In genomic region chr5:52943285-52943684, GRCh38 we compare ENCODE assay signal across 9 cellular contexts. TPM values are rescaled to one million over a fixed set of nuclear protein-coding genes. Genes with fewer than 3 reads are reported as not detected.
DNase-seq lines count a peak whose midpoint lies in the region; ATAC-seq and TF ChIP-seq lines count a peak whose summit lies in the region.
"Had no signal": no experiment of that assay in that cellular context is flagged by ENCODE, and none has a peak within 500 bp of the region (broad histone marks: within the 10 kb centered on the region; RNA-seq: fewer than 3 reads in every experiment).

No MANE protein-coding gene starts in this region.

- no peaks in the 10 kb centered on the region for H3K27me3 Mint-ChIP-seq in MCF 10A (ENCODE audit: insufficient read depth, unreplicated experiment)

- TF ChIP-seq CTCF in MCF 10A (IDR thresholded peaks at IDR 0.05; ENCODE audit: unreplicated experiment) (peak; percentile 10), breast epithelium (IDR thresholded peaks at IDR 0.05) (no peak), brain microvascular endothelial cell (IDR thresholded peaks at IDR 0.05; ENCODE audit: low read depth, low read length, missing control alignments) (peak; percentile 35), Peyer's patch (IDR thresholded peaks at IDR 0.05) (no peak)

- CTCF ChIA-PET in MCF 10A (lab: Yijun Ruan, JAX) = interaction anchor here (0.6 to 9.6 kb wide), 9 partner anchors 26 to 248 kb away, joined by 3 to 248 read pairs (median 4); partner anchors contain the start of genes ITGA1 and PELO

- H3K4me1 Mint-ChIP-seq in MCF 10A (ENCODE audit: insufficient read depth, unreplicated experiment) = peaks cover 10% of the 10 kb centered on the region

- no peaks in the 10 kb centered on the region for H3K9me3 ChIP-seq in breast epithelium
- H3K9me3 ChIP-seq in Peyer's patch = no peaks in the 10 kb centered on the region

- no peaks in the 10 kb centered on the region for H3K36me3 ChIP-seq in breast epithelium
- H3K36me3 ChIP-seq in brain microvascular endothelial cell (replicated peaks) = peaks cover 6% of the 10 kb centered on the region
- peaks cover 0 to 22% (median 0%) of the 10 kb centered on the region in 3 donors for H3K36me3 ChIP-seq in Peyer's patch

- ATAC-seq in HG03457 (IDR thresholded peaks at IDR 0.05; ENCODE audit: unreplicated experiment) (peak; percentile 38), GM21528 (IDR thresholded peaks at IDR 0.05; ENCODE audit: low FRiP score, unreplicated experiment) (no peak)

- intact Hi-C loops in MCF 10A (cut with micrococcal nuclease) (no loop called here), breast epithelium (cut with DNase I; ENCODE audit: low total_unique reads) (loop anchor here (10.0 kb wide), 1 partner anchor 152 kb away; no protein-coding TSS in a partner anchor)

- no peaks in the 10 kb centered on the region for H3K27me3 ChIP-seq in breast epithelium
- no peaks in the 10 kb centered on the region for H3K27me3 ChIP-seq in brain microvascular endothelial cell (replicated peaks)
- no peaks in the 10 kb centered on the region for H3K27me3 ChIP-seq in Peyer's patch

- H3K4me3 ChIP-seq in breast epithelium (no peak overlapping the region), brain microvascular endothelial cell (ENCODE audit: low read depth, low read length) (no peak overlapping the region), Peyer's patch (no peak overlapping the region)
- H3K4me3 ChIP-seq: SK-N-MC had no signal

- TF ChIP-seq POLR2A in breast epithelium (IDR thresholded peaks at IDR 0.05) (no peak), Peyer's patch (IDR thresholded peaks at IDR 0.05) (no peak), erythroblast (IDR thresholded peaks at IDR 0.05; ENCODE audit: low read length) (no peak)

- H3K9me3 Mint-ChIP-seq in MCF 10A (ENCODE audit: unreplicated experiment) = no peaks in the 10 kb centered on the region

- POLR2A ChIA-PET in MCF 10A (lab: Yijun Ruan, JAX) = interaction anchor here (1.1 kb wide), 2 partner anchors 45 to 167 kb away, joined by 3 read pairs; partner anchors contain the start of gene MOCS2

- H3K27ac Mint-ChIP-seq in MCF 10A (ENCODE audit: low read depth, unreplicated experiment) = no peak overlapping the region

- H3K36me3 Mint-ChIP-seq in MCF 10A (ENCODE audit: insufficient read depth, unreplicated experiment) = no peaks in the 10 kb centered on the region

- H3K27ac ChIP-seq in breast epithelium (no peak overlapping the region), brain microvascular endothelial cell (no peak overlapping the region), Peyer's patch (no peak overlapping the region)
- H3K27ac ChIP-seq: SK-N-MC had no signal

- DNase-seq in MCF 10A (ENCODE audit: unreplicated experiment) (no peak), breast epithelium (ENCODE audit: low spot score in 2 of 2) (no peak), brain microvascular endothelial cell (no peak), Peyer's patch (no peak), erythroblast (lab: John Stamatoyannopoulos, UW) (no peak), KBM-7 (no peak)

- H3K4me1 ChIP-seq in breast epithelium = no peaks in the 10 kb centered on the region
- no peaks in the 10 kb centered on the region for H3K4me1 ChIP-seq in Peyer's patch

- H3K4me3 Mint-ChIP-seq in MCF 10A (ENCODE audit: unreplicated experiment) = no peak overlapping the region

- in situ Hi-C loops in brain microvascular endothelial cell (cut with HindIII; ENCODE audit: low pct_ligation_motif_present, low sequenced_read_pairs) (no loop called here), KBM-7 (cut with MboI; ENCODE audit: low pct_unique_long_range_greater_than_20kb, low sequenced_read_pairs) (no loop called here)

- no TSS peak for BruUV-seq in MCF 10A (replicated peaks; lab: Mats Ljungman, UMichigan)

RNA-seq across cellular contexts. Expression of gene ITGA2, which starts 45.9 kb away (rescaled TPM):
- 14.1 and 16.8 TPM in 2 replicates for total RNA-seq in MCF 10A (2022)
- 10 to 100 TPM in 2 of 3 donors, under 1 TPM in 1; 0.80 to 33.7 (median 11.8) TPM for total RNA-seq in breast epithelium
- 10 to 100 TPM in 3 of 4 donors, 1 to 10 TPM in 1; 5.0 to 22.5 (median 17.4) TPM for total RNA-seq in Peyer's patch

Comparison
In these comparisons a context has a peak if more than half of its experiments do, and no peak if none do; other contexts are left out.
1. CTCF ChIP-seq: peak in MCF 10A (single experiment) and brain microvascular endothelial cell (single experiment); none in breast epithelium (0 of 3) and Peyer's patch (0 of 6).